In the genomic region with DNA sequence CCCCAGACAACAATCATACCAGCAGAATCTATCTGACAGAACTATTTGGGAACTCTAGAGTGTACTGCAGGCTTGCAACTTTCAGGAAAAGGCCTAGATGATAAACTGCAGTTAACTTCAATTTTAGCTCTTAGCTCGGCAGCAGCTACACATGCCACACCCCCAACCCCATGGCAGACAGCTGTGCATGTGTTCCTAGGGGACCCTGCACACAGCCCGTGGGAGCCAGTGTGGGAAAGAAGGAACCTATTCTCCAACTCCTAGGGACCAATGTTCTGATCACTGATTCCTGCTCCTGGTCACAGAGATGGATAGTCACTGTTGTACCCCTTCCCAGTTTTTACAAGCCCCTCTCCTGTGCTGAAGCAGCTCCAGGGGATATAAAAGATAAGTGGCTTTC, we compare ENCODE assay signal across 19 cellular contexts.
"Had no signal": no experiment of that assay in that cellular context is flagged by ENCODE, and none has a peak within 500 bp of the region (broad histone marks: within the 10 kb centered on the region; RNA-seq: fewer than 3 reads in every experiment).

No MANE protein-coding gene starts in this region.

- H3K36me3 ChIP-seq: esophagus squamous epithelium, gastrocnemius medialis, heart right ventricle, left lung, lower lobe of right lung had no signal

- H3K4me3 ChIP-seq: coronary artery, dorsolateral prefrontal cortex, esophagus squamous epithelium, gastrocnemius medialis, heart right ventricle, left lung, lower lobe of right lung, mucosa of descending colon had no signal

- H3K27ac ChIP-seq: coronary artery, dorsolateral prefrontal cortex, esophagus squamous epithelium, gastrocnemius medialis, heart right ventricle, left lung, lower lobe of right lung had no signal

- H3K27me3 ChIP-seq: esophagus squamous epithelium, gastrocnemius medialis, left lung had no signal

- H3K4me1 ChIP-seq: esophagus squamous epithelium, gastrocnemius medialis, heart right ventricle, left lung, lower lobe of right lung had no signal

- H3K9me3 ChIP-seq: esophagus squamous epithelium, gastrocnemius medialis, lower lobe of right lung, mucosa of descending colon had no signal

- DNase-seq: dermis blood vessel endothelial cell; dorsolateral prefrontal cortex; effector CD4-positive, alpha-beta T cell; effector memory CD4-positive, alpha-beta T cell; esophagus squamous epithelium; foreskin fibroblast; gastrocnemius medialis; glutamatergic neuron; head of caudate nucleus; heart right ventricle; hippocampal formation; left cardiac atrium; left lung; left ventricle myocardium superior; lower lobe of right lung; mesenchymal stem cell; mucosa of descending colon; naive B cell had no signal
